ENCODE assay signal across 8 cellular contexts in genomic region chr1:207645632-207646081, GRCh38. TPM values are rescaled to one million over a fixed set of nuclear protein-coding genes. Genes with fewer than 3 reads are reported as not detected.
DNase-seq lines count a peak whose midpoint lies in the region; ATAC-seq and TF ChIP-seq lines count a peak whose summit lies in the region.

No MANE protein-coding gene starts in this region.

- H3K9me3 ChIP-seq in mucosa of stomach (ENCODE audit: control insufficient read depth, low read length), result no peaks in the 10 kb centered on the region
- no peaks in the 10 kb centered on the region for H3K9me3 ChIP-seq in thyroid gland

- TF ChIP-seq POLR2A in thyroid gland (IDR thresholded peaks at IDR 0.05), result no peak

- no peaks in the 10 kb centered on the region for H3K79me2 ChIP-seq in ACC112 (ENCODE audit: control insufficient read depth, insufficient read depth, low read length, unreplicated experiment)

- H3K4me1 ChIP-seq in ACC112 (ENCODE audit: control insufficient read depth, insufficient read depth, low read length, unreplicated experiment), result no peaks in the 10 kb centered on the region
- no peaks in the 10 kb centered on the region for H3K4me1 ChIP-seq in mucosa of stomach (ENCODE audit: control insufficient read depth, insufficient read depth, low read length)
- H3K4me1 ChIP-seq in thyroid gland, result peaks cover 0 to 5% of the 10 kb centered on the region in 2 donors

- no peak for TF ChIP-seq CTCF in HFF-Myc (IDR thresholded peaks at IDR 0.05; ENCODE audit: low read depth, low read length, missing control alignments)
- TF ChIP-seq CTCF in dorsolateral prefrontal cortex (IDR thresholded peaks at IDR 0.05 in 54 of 56, conservative IDR thresholded peaks at IDR 0.05 in 2 of 56; ENCODE audit: low read depth in 1 of 56, partially characterized antibody in 56 of 56), result no peak
- no peak for TF ChIP-seq CTCF in thyroid gland (IDR thresholded peaks at IDR 0.05)

- no peak for ATAC-seq in HG03520 (IDR thresholded peaks at IDR 0.05; ENCODE audit: unreplicated experiment)

- intact Hi-C loops in dorsolateral prefrontal cortex (cut with DNase I), result no loop called here
- intact Hi-C loops in thyroid gland (cut with DNase I), result loop anchor here (10.0 kb wide), 1 partner anchor 159 kb away; no protein-coding TSS in a partner anchor

- H3K4me3 ChIP-seq in ACC112 (ENCODE audit: low read depth, low read length) (peak overlapping the region; percentile 88), HFF-Myc (replicated peaks; ENCODE audit: low read depth, low read length) (peak overlapping the region; percentile 58; the same call in 1 of the 2 replicates), dorsolateral prefrontal cortex (peak overlapping the region in 57 of 59 donors; percentile 33 to 86 (median 70)), mucosa of stomach (ENCODE audit: low read length) (peak overlapping the region; percentile 50), thyroid gland (replicated peaks in 1 of 3) (peak overlapping the region in 1 of 3 donors; percentile 43)

- H3K27me3 ChIP-seq in ACC112 (ENCODE audit: insufficient read depth, low read length), result peaks cover 68% of the 10 kb centered on the region
- peaks cover 0 to 10% (median 0%) of the 10 kb centered on the region in 45 donors for H3K27me3 ChIP-seq in dorsolateral prefrontal cortex
- H3K27me3 ChIP-seq in mucosa of stomach (ENCODE audit: control insufficient read depth, insufficient read depth, low read length), result peaks cover 7% of the 10 kb centered on the region
- no peaks in the 10 kb centered on the region for H3K27me3 ChIP-seq in thyroid gland

- H2AFZ ChIP-seq in ACC112 (ENCODE audit: low read length, unreplicated experiment), result no peak overlapping the region

- H3K36me3 ChIP-seq in ACC112 (ENCODE audit: insufficient read depth, low read length) (no peaks in the 10 kb centered on the region), mucosa of stomach (ENCODE audit: control insufficient read depth, insufficient read depth, low read length) (no peaks in the 10 kb centered on the region), thyroid gland (no peaks in the 10 kb centered on the region)

- DNase-seq in HFF-Myc (ENCODE audit: extremely low read depth, low read depth) (no peak), dorsolateral prefrontal cortex (no peak), thyroid gland (no peak), iPS-NIHi11 (ENCODE audit: low spot score) (no peak)
- DNase-seq in activated CD4-positive, CD25-positive, alpha-beta regulatory T cell treated with anti-CD3 and anti-CD28 coated beads, Interleukin-2, amount 50 U/mL, for 72 hours, result no peak

- WGBS in thyroid gland, 2 donors, result 67 to 75% methylated on average over 17 of the region's 17 CpGs

- H3K27ac ChIP-seq in ACC112 (ENCODE audit: low read depth, low read length) (no peak overlapping the region), dorsolateral prefrontal cortex (no peak overlapping the region), thyroid gland (no peak overlapping the region)

- no peak overlapping the region for H3K9ac ChIP-seq in mucosa of stomach (ENCODE audit: low read length)

RNA-seq across cellular contexts. Expression of gene CR1L, which starts 0.7 kb away (rescaled TPM):
- 1 to 10 TPM in 10 of 120 experiments, under 1 TPM in 7, not detected in 103; 0.28 to 3.5 (median 1.3) TPM for total RNA-seq in dorsolateral prefrontal cortex
- under 1 TPM in 1 of 4 donors, not detected in 3; 0.22 TPM for total RNA-seq in thyroid gland
